Comparison of ENCODE assay signal across 19 cellular contexts in genomic region chr9:95447660-95448420, GRCh38.
DNase-seq lines count a peak whose midpoint lies in the region; ATAC-seq, FAIRE-seq and TF ChIP-seq lines count a peak whose summit lies in the region.
"Had no signal": no experiment of that assay in that cellular context is flagged by ENCODE, and none has a peak within 500 bp of the region (broad histone marks: within the 10 kb centered on the region; RNA-seq: fewer than 3 reads in every experiment).

No MANE protein-coding gene starts in this region.

- no peaks in the 10 kb centered on the region for H3K27me3 ChIP-seq in cardiac muscle cell
- H3K27me3 ChIP-seq in GM12878 (replicated peaks in 1 of 2; ENCODE audit: control insufficient read depth in 2 of 2, insufficient read depth in 2 of 2, low read length in 1 of 2), result no peaks in the 10 kb centered on the region
- H3K27me3 ChIP-seq: tibial artery had no signal

- TF ChIP-seq EP300 in GM12878 (IDR thresholded peaks at IDR 0.05; ENCODE audit: borderline replicate concordance in 1 of 2, control insufficient read depth in 1 of 2, low read depth in 2 of 2, low read length in 2 of 2), result no peak

- no peaks in the 10 kb centered on the region for H3K79me2 ChIP-seq in GM12878 (ENCODE audit: control insufficient read depth, insufficient read depth, low read length)

- TF ChIP-seq POLR2A in GM12878 (IDR thresholded peaks at IDR 0.05; ENCODE audit: low read depth, low read length), result no peak

- H3K4me1 ChIP-seq in cardiac muscle cell (ENCODE audit: low read depth) (peaks cover 33% of the 10 kb centered on the region), GM12878 (ENCODE audit: control insufficient read depth, insufficient read depth, low read length) (peaks cover 7% of the 10 kb centered on the region)
- H3K4me1 ChIP-seq: tibial artery had no signal

- RAD21 ChIA-PET in GM12878 (lab: Charles Lee; ENCODE audit: unreplicated experiment), result no interaction called here

- H3K27ac ChIP-seq in cardiac muscle cell (peak overlapping the region; percentile 93), GM12878 (ENCODE audit: control insufficient read depth, insufficient read depth) (no peak overlapping the region)
- H3K27ac ChIP-seq: tibial artery had no signal

- DNase-seq in cardiac muscle cell (ENCODE audit: low read depth in 1 of 2, low spot score in 1 of 2) (peak in 1 of 2 donors; percentile 79), left cardiac atrium (no peak), GM12878 (ENCODE audit: low read depth, low spot score) (no peak), islet precursor cell (peak; percentile 76), type B pancreatic cell (ENCODE audit: extremely low spot score, unreplicated experiment) (no peak), NCI-H1105 (lab: John Stamatoyannopoulos, UW) (no peak), NCI-H69 (lab: John Stamatoyannopoulos, UW) (no peak), SKM-1 treated with dmso at 0.1 percent for 144 hours (lab: John Stamatoyannopoulos, UW; ENCODE audit: unreplicated experiment) (no peak)
- DNase-seq: activated B cell treated with CpG ODN at 0.5 μM for 24 hours; CD4-positive, CD25-positive, alpha-beta regulatory T cell; cerebellar nuclear complex; NCI-H187; NCI-H446 treated with DMSO at 0.1 percent for 48 hours; posterior cingulate gyrus; SHP77; T-helper 2 cell; tibial artery had no signal

- WGBS in GM12878 (ENCODE audit: insufficient coverage, insufficient replicate concordance, low lambda C conversion rate, missing lambda C conversion rate), result 97% methylated on average over 23 of the region's 23 CpGs

- H3K9me3 ChIP-seq in cardiac muscle cell (ENCODE audit: low read depth) (no peaks in the 10 kb centered on the region), GM12878 (replicated peaks; ENCODE audit: control insufficient read depth, insufficient read depth, low read length) (no peaks in the 10 kb centered on the region; the same call in 2 of the 3 replicates)
- H3K9me3 ChIP-seq: tibial artery had no signal

- TF ChIP-seq RAD21 in GM12878 (IDR thresholded peaks at IDR 0.05; ENCODE audit: insufficient read depth, low read depth, low read length), result no peak

- FAIRE-seq in GM12878 (lab: Jason Lieb, UNC), result no peak
- FAIRE-seq: A204.1 had no signal

- no peak overlapping the region for H3K9ac ChIP-seq in GM12878 (ENCODE audit: control insufficient read depth, insufficient read depth, low read length)

- peaks cover 47% of the 10 kb centered on the region for H3K36me3 Mint-ChIP-seq in type B pancreatic cell

- BruUV-seq in GM12878 (replicated peaks; lab: Mats Ljungman, UMichigan), result no TSS peak

- intact Hi-C loops in left cardiac atrium (cut with DNase I) (no loop called here), GM12878 (cut with micrococcal nuclease; ENCODE audit: unreplicated experiment) (no loop called here)

- H2AFZ ChIP-seq in GM12878 (ENCODE audit: control insufficient read depth, low read depth, low read length), result no peak overlapping the region

- CTCF ChIA-PET in GM12878 (lab: Yijun Ruan, JAX), result interaction anchor here (0.8 kb wide), 1 partner anchor 126 kb away, joined by 3 read pairs; no protein-coding TSS in a partner anchor

- SMC1A ChIA-PET in GM12878 (lab: Charles Lee; ENCODE audit: uncharacterized antibody, unreplicated experiment), result interaction anchor here (0.6 to 0.8 kb wide), 2 partner anchors 48 to 270 kb away, joined by 3 read pairs; no protein-coding TSS in a partner anchor

- H3K4me3 ChIP-seq in cardiac muscle cell (no peak overlapping the region), GM12878 (no peak overlapping the region)
- H3K4me3 ChIP-seq: tibial artery had no signal

- POLR2A ChIA-PET in GM12878 (lab: Charles Lee), result interaction anchor here (0.8 kb wide), 1 partner anchor 22 kb away, joined by 4 read pairs; no protein-coding TSS in a partner anchor

- peaks cover 39% of the 10 kb centered on the region for H3K4me1 Mint-ChIP-seq in type B pancreatic cell (ENCODE audit: unreplicated experiment)
- H3K4me1 Mint-ChIP-seq: activated B cell treated with CpG ODN at 0.5 μM for 24 hours had no signal

- in situ Hi-C loops in GM12878 (cut with MboI), result no loop called here

- peaks cover 23% of the 10 kb centered on the region for H3K36me3 ChIP-seq in cardiac muscle cell
- peaks cover 0 to 9% of the 10 kb centered on the region in 2 experiments; a peak in 2 of 4 replicates for H3K36me3 ChIP-seq in GM12878 (ENCODE audit: control insufficient read depth in 2 of 2, insufficient read depth in 2 of 2, low read length in 1 of 2)

- H3K4me3 Mint-ChIP-seq in type B pancreatic cell, result peak overlapping the region; percentile 63
- H3K4me3 Mint-ChIP-seq: activated B cell treated with CpG ODN at 0.5 μM for 24 hours; CD4-positive, CD25-positive, alpha-beta regulatory T cell had no signal

- H3K27me3 Mint-ChIP-seq in type B pancreatic cell, result no peaks in the 10 kb centered on the region

- no peaks in the 10 kb centered on the region for H3K9me3 Mint-ChIP-seq in type B pancreatic cell
- H3K9me3 Mint-ChIP-seq: activated B cell treated with CpG ODN at 0.5 μM for 24 hours; activated T-helper 2 cell treated with anti-CD3 and anti-CD28 coated beads, Interferon-gamma antibody, Interleukin-2, Interleukin-4, amounts not matched to agents 10 μg/mL and 5 μg/mL and 100 μg/mL, durations not matched to agents 14 hours and 24 hours and 36 hours; CD4-positive, CD25-positive, alpha-beta regulatory T cell had no signal

- ATAC-seq in left cardiac atrium (no peak), GM12878 (no peak)

- no peaks in the 10 kb centered on the region for H4K20me1 ChIP-seq in GM12878 (ENCODE audit: control insufficient read depth, insufficient read depth)

- TF ChIP-seq CTCF in cardiac muscle cell (IDR thresholded peaks at IDR 0.05; ENCODE audit: low read depth, low read length), result no peak
- no peak for TF ChIP-seq CTCF in GM12878 (IDR thresholded peaks at IDR 0.05 in 2 of 3, conservative IDR thresholded peaks at IDR 0.05 in 1 of 3; ENCODE audit: control insufficient read depth in 2 of 3, extremely low read depth in 1 of 3, insufficient read depth in 1 of 3, low read depth in 3 of 3, low read length in 3 of 3)
- TF ChIP-seq CTCF in type B pancreatic cell (conservative IDR thresholded peaks at IDR 0.05), result no peak

- no peak overlapping the region for H3K27ac Mint-ChIP-seq in type B pancreatic cell
- H3K27ac Mint-ChIP-seq: activated B cell treated with CpG ODN at 0.5 μM for 24 hours; activated T-helper 2 cell treated with anti-CD3 and anti-CD28 coated beads, Interferon-gamma antibody, Interleukin-2, Interleukin-4, amounts not matched to agents 10 μg/mL and 5 μg/mL and 100 μg/mL, durations not matched to agents 14 hours and 24 hours and 36 hours; CD4-positive, CD25-positive, alpha-beta regulatory T cell had no signal

- H3K4me2 ChIP-seq in GM12878 (ENCODE audit: control insufficient read depth, insufficient read depth), result no peak overlapping the region

TF ChIP-seq in GM12878, 131 proteins besides CTCF, POLR2A, EP300 and RAD21 (continues in another document):
- TF ChIP-seq CUX1 (IDR thresholded peaks at IDR 0.05; ENCODE audit: insufficient replicate concordance, low read depth, low read length), result no peak
- TF ChIP-seq BACH1 (IDR thresholded peaks at IDR 0.05; ENCODE audit: borderline replicate concordance), result no peak
